In genomic region chr17:80793851-80794267, GRCh38 we compare ENCODE assay signal across 11 cellular contexts.
DNase-seq lines count a peak whose midpoint lies in the region; ATAC-seq and TF ChIP-seq lines count a peak whose summit lies in the region.
"Had no signal": no experiment of that assay in that cellular context is flagged by ENCODE, and none has a peak within 500 bp of the region (broad histone marks: within the 10 kb centered on the region; RNA-seq: fewer than 3 reads in every experiment).

No MANE protein-coding gene starts in this region.

- intact Hi-C loops in activated CD4-positive, alpha-beta T cell treated with anti-CD3 and anti-CD28 coated beads, Interleukin-2, amount 10 ng/mL, durations not matched to agents 24 days and 14 days (cut with micrococcal nuclease): no loop called here

- H3K4me3 Mint-ChIP-seq in activated CD4-positive, alpha-beta T cell treated with anti-CD3 and anti-CD28 coated beads, Interleukin-2, amount 10 ng/mL, durations not matched to agents 24 days and 14 days: no peak overlapping the region
- H3K4me3 Mint-ChIP-seq in activated T-helper 17 cell treated with anti-CD3 and anti-CD28 coated beads, Interleukin-2, amount 50 U/mL, for 72 hours: peak overlapping the region; percentile 82
- H3K4me3 Mint-ChIP-seq in stimulated activated memory B cell treated with anti-CD40 and anti-IgM and Interleukin-4, amounts not matched to agents 10 μg/mL and 1 μg/mL and 100 μg/mL, for 72 hours: no peak overlapping the region

- H3K4me1 Mint-ChIP-seq in activated CD4-positive, alpha-beta T cell treated with anti-CD3 and anti-CD28 coated beads, Interleukin-2, amount 10 ng/mL, durations not matched to agents 24 days and 14 days: peaks cover 60% of the 10 kb centered on the region
- H3K4me1 Mint-ChIP-seq in activated T-helper 17 cell treated with anti-CD3 and anti-CD28 coated beads, Interleukin-2, amount 50 U/mL, for 72 hours: peaks cover 53% of the 10 kb centered on the region
- peaks cover 20% of the 10 kb centered on the region for H3K4me1 Mint-ChIP-seq in stimulated activated memory B cell treated with anti-CD40 and anti-IgM and Interleukin-4, amounts not matched to agents 10 μg/mL and 1 μg/mL and 100 μg/mL, for 72 hours

- H3K27ac Mint-ChIP-seq in activated CD4-positive, alpha-beta T cell treated with anti-CD3 and anti-CD28 coated beads, Interleukin-2, amount 10 ng/mL, durations not matched to agents 24 days and 14 days: peak overlapping the region; percentile 88
- peak overlapping the region; percentile 95 for H3K27ac Mint-ChIP-seq in activated T-helper 17 cell treated with anti-CD3 and anti-CD28 coated beads, Interleukin-2, amount 50 U/mL, for 72 hours
- H3K27ac Mint-ChIP-seq in stimulated activated memory B cell treated with anti-CD40 and anti-IgM and Interleukin-4, amounts not matched to agents 10 μg/mL and 1 μg/mL and 100 μg/mL, for 72 hours: peak overlapping the region; percentile 13
- H3K27ac Mint-ChIP-seq: progenitor cell of endocrine pancreas had no signal

- H3K4me3 ChIP-seq in fibroblast of the aortic adventitia (ENCODE audit: low read depth, low read length): no peak overlapping the region

- no peaks in the 10 kb centered on the region for H3K27me3 Mint-ChIP-seq in activated CD4-positive, alpha-beta T cell treated with anti-CD3 and anti-CD28 coated beads, Interleukin-2, amount 10 ng/mL, durations not matched to agents 24 days and 14 days
- no peaks in the 10 kb centered on the region for H3K27me3 Mint-ChIP-seq in activated T-helper 17 cell treated with anti-CD3 and anti-CD28 coated beads, Interleukin-2, amount 50 U/mL, for 72 hours
- no peaks in the 10 kb centered on the region for H3K27me3 Mint-ChIP-seq in stimulated activated memory B cell treated with anti-CD40 and anti-IgM and Interleukin-4, amounts not matched to agents 10 μg/mL and 1 μg/mL and 100 μg/mL, for 72 hours
- H3K27me3 Mint-ChIP-seq: progenitor cell of endocrine pancreas had no signal

- peaks cover 52% of the 10 kb centered on the region for H3K36me3 Mint-ChIP-seq in activated CD4-positive, alpha-beta T cell treated with anti-CD3 and anti-CD28 coated beads, Interleukin-2, amount 10 ng/mL, durations not matched to agents 24 days and 14 days (ENCODE audit: low read depth)
- H3K36me3 Mint-ChIP-seq in activated T-helper 17 cell treated with anti-CD3 and anti-CD28 coated beads, Interleukin-2, amount 50 U/mL, for 72 hours (ENCODE audit: low read depth): peaks cover 64% of the 10 kb centered on the region
- H3K36me3 Mint-ChIP-seq in stimulated activated memory B cell treated with anti-CD40 and anti-IgM and Interleukin-4, amounts not matched to agents 10 μg/mL and 1 μg/mL and 100 μg/mL, for 72 hours: peaks cover 34% of the 10 kb centered on the region

- no peak for DNase-seq in activated CD4-positive, alpha-beta T cell treated with anti-CD3 and anti-CD28 coated beads, Interleukin-2, amount 10 ng/mL, durations not matched to agents 24 days and 14 days
- DNase-seq in activated CD4-positive, alpha-beta T cell treated with anti-CD3 and anti-CD28 coated beads for 4 hours: no peak
- DNase-seq in fibroblast of the aortic adventitia (ENCODE audit: low read depth) (peak; percentile 77), SW480 (ENCODE audit: low spot score) (no peak), HEK293T (ENCODE audit: extremely low spot score) (no peak)
- DNase-seq: activated CD4-positive, CD25-positive, alpha-beta regulatory T cell; amniotic stem cell had no signal

- no peaks in the 10 kb centered on the region for H3K9me3 Mint-ChIP-seq in activated CD4-positive, alpha-beta T cell treated with anti-CD3 and anti-CD28 coated beads, Interleukin-2, amount 10 ng/mL, durations not matched to agents 24 days and 14 days
- H3K9me3 Mint-ChIP-seq in activated T-helper 17 cell treated with anti-CD3 and anti-CD28 coated beads, Interleukin-2, amount 50 U/mL, for 72 hours: no peaks in the 10 kb centered on the region
- H3K9me3 Mint-ChIP-seq in stimulated activated memory B cell treated with anti-CD40 and anti-IgM and Interleukin-4, amounts not matched to agents 10 μg/mL and 1 μg/mL and 100 μg/mL, for 72 hours: no peaks in the 10 kb centered on the region

- POLR2A ChIA-PET in HEK293T (lab: Yijun Ruan, JAX): no interaction called here

- CTCF ChIA-PET in HEK293T (lab: Yijun Ruan, JAX): no interaction called here

- ATAC-seq in activated T-helper 17 cell treated with anti-CD3 and anti-CD28 coated beads, Interleukin-2, amount 50 U/mL, for 72 hours (replicated peaks): no peak
- ATAC-seq in stimulated activated memory B cell treated with anti-CD40 and anti-IgM and Interleukin-4, amounts not matched to agents 10 μg/mL and 1 μg/mL and 100 μg/mL, for 72 hours: no peak
- ATAC-seq in HG02981 (IDR thresholded peaks at IDR 0.05; ENCODE audit: unreplicated experiment): no peak

- no peak for TF ChIP-seq CTCF in fibroblast of the aortic adventitia (IDR thresholded peaks at IDR 0.05; ENCODE audit: insufficient read depth, low read length)

TF ChIP-seq in HEK293T, 16 proteins besides CTCF, POLR2A, EP300 and RAD21:
- TF ChIP-seq PKNOX1 (IDR thresholded peaks at IDR 0.05) (no peak), FOXM1 (IDR thresholded peaks at IDR 0.05; ENCODE audit: borderline replicate concordance) (no peak), TARDBP (IDR thresholded peaks at IDR 0.05) (no peak), ARNT (IDR thresholded peaks at IDR 0.05) (no peak), NFRKB (IDR thresholded peaks at IDR 0.05) (no peak), ZNF384 (IDR thresholded peaks at IDR 0.05) (no peak), HDGF (IDR thresholded peaks at IDR 0.05; ENCODE audit: borderline replicate concordance) (no peak), SUZ12 (IDR thresholded peaks at IDR 0.05) (no peak)
TF ChIP-seq in HEK293T: peak in this region for 0.

Comparison
In these comparisons a context has a peak if more than half of its experiments do, and no peak if none do; other contexts are left out.
1. H3K27ac Mint-ChIP-seq: peak in every context shown above with its lines; median percentile 95 in activated T-helper 17 cell treated with anti-CD3 and anti-CD28 coated beads, Interleukin-2, amount 50 U/mL, for 72 hours; 88 in activated CD4-positive, alpha-beta T cell treated with anti-CD3 and anti-CD28 coated beads, Interleukin-2, amount 10 ng/mL, durations not matched to agents 24 days and 14 days; 13 in stimulated activated memory B cell treated with anti-CD40 and anti-IgM and Interleukin-4, amounts not matched to agents 10 μg/mL and 1 μg/mL and 100 μg/mL, for 72 hours.